In genomic region chr5:62233083-62234046, GRCh38 we compare ENCODE assay signal across 7 cellular contexts.
DNase-seq lines count a peak whose midpoint lies in the region; ATAC-seq, FAIRE-seq and TF ChIP-seq lines count a peak whose summit lies in the region.
"Not testable (repeated sequence)": the region's sequence is repeated elsewhere in the genome, so short reads cannot be mapped to it uniquely, and the experiment has no call there.

No MANE protein-coding gene starts in this region.

- intact Hi-C loops in activated CD4-positive, alpha-beta T cell treated with anti-CD3 and anti-CD28 coated beads, Interleukin-2, amount 10 ng/mL, durations not matched to agents 24 days and 14 days (cut with micrococcal nuclease); HepG2 (cut with micrococcal nuclease; ENCODE audit: unreplicated experiment): not testable (repeated sequence)

- TF ChIP-seq EP300 in HepG2 (IDR thresholded peaks at IDR 0.05; ENCODE audit: low read depth in 2 of 2, low read length in 2 of 2); HepG2 (CRISPR knock-in tag; IDR thresholded peaks at IDR 0.05; ENCODE audit: borderline replicate concordance): not testable (repeated sequence)

- H3K9me3 Mint-ChIP-seq in activated CD4-positive, alpha-beta T cell treated with anti-CD3 and anti-CD28 coated beads, Interleukin-2, amount 10 ng/mL, durations not matched to agents 24 days and 14 days, result not testable (repeated sequence)

- DNase-seq in M059J (ENCODE audit: low read depth), result peak; percentile 84
- not testable (repeated sequence) for DNase-seq in activated CD4-positive, alpha-beta T cell treated with anti-CD3 and anti-CD28 coated beads, Interleukin-2, amount 10 ng/mL, durations not matched to agents 24 days and 14 days; HepG2 (ENCODE audit: low spot score)
- peak; percentile 68 for DNase-seq in dermis blood vessel endothelial cell

- in situ Hi-C loops in HepG2 (cut with HindIII; ENCODE audit: extremely low pct_ligation_motif_present, low pct_unique_long_range_greater_than_20kb), result not testable (repeated sequence)

- not testable (repeated sequence) for H3K27ac ChIP-seq in HepG2 (ENCODE audit: extremely low read length, insufficient read depth, low read length)

- H3K9me3 ChIP-seq in HepG2 (ENCODE audit: low read length), result not testable (repeated sequence)

- peaks cover 48% of the 10 kb centered on the region for H3K4me1 Mint-ChIP-seq in activated CD4-positive, alpha-beta T cell treated with anti-CD3 and anti-CD28 coated beads, Interleukin-2, amount 10 ng/mL, durations not matched to agents 24 days and 14 days

- H3K4me2 ChIP-seq in HepG2 (ENCODE audit: low read depth, low read length), result not testable (repeated sequence)

- H3K36me3 ChIP-seq in HepG2 (replicated peaks in 1 of 2; ENCODE audit: control insufficient read depth in 1 of 2, insufficient read depth in 2 of 2, low read length in 2 of 2), result not testable (repeated sequence)

- ATAC-seq in GM18520 (IDR thresholded peaks at IDR 0.05; ENCODE audit: unreplicated experiment) (peak; percentile 95), GM21619 (IDR thresholded peaks at IDR 0.05; ENCODE audit: unreplicated experiment) (peak; percentile 72), HG03060 (IDR thresholded peaks at IDR 0.05; ENCODE audit: low read depth, unreplicated experiment) (peak; percentile 89)
- not testable (repeated sequence) for ATAC-seq in HepG2

- CTCF ChIA-PET in HepG2 (lab: Yijun Ruan, JAX; ENCODE audit: low intra/inter-chr PET ratio, low total read pairs), result not testable (repeated sequence)

- H3K36me3 Mint-ChIP-seq in activated CD4-positive, alpha-beta T cell treated with anti-CD3 and anti-CD28 coated beads, Interleukin-2, amount 10 ng/mL, durations not matched to agents 24 days and 14 days (ENCODE audit: low read depth), result not testable (repeated sequence)

- not testable (repeated sequence) for H4K20me1 ChIP-seq in HepG2 (ENCODE audit: insufficient read depth, low read length)

- not testable (repeated sequence) for H3K4me3 Mint-ChIP-seq in activated CD4-positive, alpha-beta T cell treated with anti-CD3 and anti-CD28 coated beads, Interleukin-2, amount 10 ng/mL, durations not matched to agents 24 days and 14 days

- not testable (repeated sequence) for TF ChIP-seq RAD21 in HepG2 (CRISPR knock-in tag; IDR thresholded peaks at IDR 0.05)

- not testable (repeated sequence) for H3K4me1 ChIP-seq in HepG2 (ENCODE audit: insufficient read depth, low read length)

- BruUV-seq in HepG2 (replicated peaks; lab: Mats Ljungman, UMichigan), result not testable (repeated sequence)

- H3K79me2 ChIP-seq in HepG2 (ENCODE audit: insufficient read depth, low read length), result not testable (repeated sequence)

- WGBS in HepG2 (ENCODE audit: low lambda C conversion rate), result 15% methylated on average over 6 of the region's 6 CpGs

- not testable (repeated sequence) for H3K27me3 ChIP-seq in HepG2 (ENCODE audit: control insufficient read depth in 1 of 2, insufficient read depth in 2 of 2, low read length in 2 of 2)

- not testable (repeated sequence) for H3K4me3 ChIP-seq in HepG2 (replicated peaks in 1 of 3; ENCODE audit: insufficient read depth in 1 of 3, low read depth in 2 of 3, low read length in 3 of 3)

- H3K27me3 Mint-ChIP-seq in activated CD4-positive, alpha-beta T cell treated with anti-CD3 and anti-CD28 coated beads, Interleukin-2, amount 10 ng/mL, durations not matched to agents 24 days and 14 days, result not testable (repeated sequence)

- H3K9ac ChIP-seq in HepG2 (ENCODE audit: insufficient read depth, low read depth, low read length), result not testable (repeated sequence)

- POLR2A ChIA-PET in HepG2 (lab: Yijun Ruan, JAX), result not testable (repeated sequence)

- not testable (repeated sequence) for TF ChIP-seq POLR2A in HepG2 (IDR thresholded peaks at IDR 0.05; ENCODE audit: insufficient read depth in 1 of 2, low read depth in 2 of 2, low read length in 2 of 2)

- H3K27ac Mint-ChIP-seq in activated CD4-positive, alpha-beta T cell treated with anti-CD3 and anti-CD28 coated beads, Interleukin-2, amount 10 ng/mL, durations not matched to agents 24 days and 14 days, result peak overlapping the region; percentile 57

- TF ChIP-seq CTCF in HepG2 (CRISPR knock-in tag; IDR thresholded peaks at IDR 0.05), result not testable (repeated sequence)

- not testable (repeated sequence) for H2AFZ ChIP-seq in HepG2 (ENCODE audit: low read length)

- FAIRE-seq in HepG2 (lab: Jason Lieb, UNC), result not testable (repeated sequence)

TF ChIP-seq in HepG2, 621 proteins besides CTCF, POLR2A, EP300 and RAD21:
- TF ChIP-seq FOSL2 (CRISPR knock-in tag; IDR thresholded peaks at IDR 0.05), result peak; percentile 52
